In genomic region chr19:58002384-58003152, GRCh38 we compare ENCODE assay signal across 8 cellular contexts. TPM values are rescaled to one million over a fixed set of nuclear protein-coding genes. Genes with fewer than 3 reads are reported as not detected.
DNase-seq lines count a peak whose midpoint lies in the region; FAIRE-seq and TF ChIP-seq lines count a peak whose summit lies in the region.

Gene ZNF606 (minus strand): TSS chr19:58002820. CDS start chr19:58001319, 1,501 bp downstream.

- TF ChIP-seq POLR2A in H54 (IDR thresholded peaks at IDR 0.05; ENCODE audit: low read depth, low read length) (peak; percentile 80), tibial nerve (IDR thresholded peaks at IDR 0.05) (peak; percentile 18 to 78)

- DNase-seq in ELR (ENCODE audit: low read depth) (peak; percentile 89), H54 (ENCODE audit: insufficient read length, low spot score) (peak; percentile 90), MG63 (peak; percentile 88), SW480 (ENCODE audit: low spot score) (peak; percentile 87), adipocyte (ENCODE audit: low read depth) (peak; percentile 94), cardiac septum (ENCODE audit: low spot score) (peak; percentile 95), pons (ENCODE audit: low spot score) (peak; percentile 75), tibial nerve (ENCODE audit: low spot score in 2 of 2) (peak; percentile 64 to 66)

- TF ChIP-seq EP300 in tibial nerve (IDR thresholded peaks at IDR 0.05): peak; percentile 55 to 95

- H3K9ac ChIP-seq in adipocyte (ENCODE audit: low read length): peak within 1 kb of the TSS; percentile 95

- H3K27ac ChIP-seq in tibial nerve: peak within 1 kb of the TSS; percentile 72 to 96 (median 92)

- peak within 1 kb of the TSS; percentile 89 for H3K4me3 ChIP-seq in MG63
- peak within 1 kb of the TSS; percentile 98 for H3K4me3 ChIP-seq in adipocyte (ENCODE audit: low read length)
- H3K4me3 ChIP-seq in tibial nerve: peak within 1 kb of the TSS; percentile 78 to 97 (median 85)

- H3K27me3 ChIP-seq in MG63: no peaks in the 10 kb centered on the region
- no peaks in the 10 kb centered on the region for H3K27me3 ChIP-seq in adipocyte (replicated peaks; ENCODE audit: control insufficient read depth, insufficient read depth, low read length)
- H3K27me3 ChIP-seq in tibial nerve: no peaks in the 10 kb centered on the region

- WGBS in tibial nerve, 2 donors: 1% methylated on average over 43 to 59 of the region's 89 CpGs

- peaks cover 13% of the 10 kb centered on the region for H3K4me1 ChIP-seq in adipocyte (ENCODE audit: control insufficient read depth, insufficient read depth, low read length)
- H3K4me1 ChIP-seq in tibial nerve: peaks cover 0 to 30% (median 9%) of the 10 kb centered on the region in 4 donors

- H3K9me3 ChIP-seq in MG63: peaks cover 69% of the 10 kb centered on the region
- H3K9me3 ChIP-seq in adipocyte (ENCODE audit: control insufficient read depth, low read length): peaks cover 83% of the 10 kb centered on the region
- H3K9me3 ChIP-seq in tibial nerve: peaks cover 0 to 77% (median 13%) of the 10 kb centered on the region in 4 donors

- intact Hi-C loops in cardiac septum (cut with DNase I): loop anchor here (5.0 kb wide), 2 partner anchors 55 to 150 kb away; partner anchors contain the start of genes ZNF256 and ZNF329

- no peak for FAIRE-seq in H54 (lab: Jason Lieb, UNC)

- TF ChIP-seq CTCF in tibial nerve (IDR thresholded peaks at IDR 0.05): peak in 1 of 5 experiments; percentile 23

- H3K36me3 ChIP-seq in MG63 (peaks cover 53% of the 10 kb centered on the region), adipocyte (ENCODE audit: control insufficient read depth, insufficient read depth, low read length, severe bottlenecking) (peaks cover 72% of the 10 kb centered on the region), tibial nerve (peaks cover 0 to 75% (median 38%) of the 10 kb centered on the region in 3 donors)

RNA-seq across cellular contexts. Expression of gene ZNF606, which starts in this region (rescaled TPM):
- total RNA-seq in MG63 (2014; rRNA removed; shearing (Covaris generic); ENCODE audit: low replicate concordance): 11.5 and 12.4 TPM in 2 replicates
- total RNA-seq in cardiac septum: 13.8 TPM
- total RNA-seq in tibial nerve: 10 to 100 TPM; 24.6 to 44.4 (median 37.7) TPM

Comparison
In these comparisons a context has a peak if more than half of its experiments do, and no peak if none do; other contexts are left out.
1. Peak in every context shown above with its lines: DNase-seq, H3K4me3 ChIP-seq and H3K27ac ChIP-seq.